ENCODE assay signal across 26 cellular contexts in genomic region chr9:35629597-35629996, GRCh38. TPM values are rescaled to one million over a fixed set of nuclear protein-coding genes. Genes with fewer than 3 reads are reported as not detected.
DNase-seq lines count a peak whose midpoint lies in the region; ATAC-seq, FAIRE-seq and TF ChIP-seq lines count a peak whose summit lies in the region.
"Had no signal": no experiment of that assay in that cellular context is flagged by ENCODE, and none has a peak within 500 bp of the region (broad histone marks: within the 10 kb centered on the region; RNA-seq: fewer than 3 reads in every experiment).

No MANE protein-coding gene starts in this region.

- no peak for DNase-seq in activated CD4-positive, alpha-beta T cell treated with anti-CD3 and anti-CD28 coated beads for 36 hours
- no peak for DNase-seq in activated CD4-positive, alpha-beta T cell treated with anti-CD3 and anti-CD28 coated beads, Interleukin-2, amount 50 U/mL, for 1 hour
- no peak for DNase-seq in DND-41
- DNase-seq in mesenteric fat pad (ENCODE audit: low spot score) = peak; percentile 45
- no peak for DNase-seq in CD4-positive, alpha-beta T cell
- DNase-seq in RCC 7860 (ENCODE audit: low spot score) = no peak
- DNase-seq: ACHN; Caco-2; CD4-positive, alpha-beta memory T cell; DMS 273 treated with DMSO at 0.1 percent for 48 hours; GM23248; KBM-7; MM.1S; NCI-H1048; NCI-H1417 treated with DMSO at 0.1 percent for 48 hours; NCI-H187; NCI-H446 treated with DMSO at 0.1 percent for 48 hours; NCI-H526 treated with DMSO at 0.1 percent for 48 hours had no signal

- intact Hi-C loops in activated CD4-positive, alpha-beta T cell treated with anti-CD3 and anti-CD28 coated beads for 36 hours (cut with DNase I, micrococcal nuclease) = no loop called here
- intact Hi-C loops in CD4-positive, alpha-beta T cell (cut with DNase I, micrococcal nuclease) = no loop called here

- no peaks in the 10 kb centered on the region for H3K79me2 ChIP-seq in DND-41 (ENCODE audit: insufficient read depth, low read length)

- no peaks in the 10 kb centered on the region for H3K36me3 ChIP-seq in DND-41 (ENCODE audit: insufficient read depth, low read length)
- H3K36me3 ChIP-seq: BLaER1, HAP-1 had no signal

- no peak overlapping the region for H3K4me2 ChIP-seq in DND-41 (ENCODE audit: insufficient read depth, low read length)
- H3K4me2 ChIP-seq: BLaER1 had no signal

- peak; percentile 39 for ATAC-seq in activated CD4-positive, alpha-beta T cell treated with anti-CD3 and anti-CD28 coated beads for 36 hours
- peak; percentile 40; the same call in 1 of the 3 replicates for ATAC-seq in DND-41 (ENCODE audit: insufficient read depth, low read depth)
- peak; percentile 21 for ATAC-seq in activated T-helper 17 cell treated with anti-CD3 and anti-CD28 coated beads, Interleukin-2, amount 50 U/mL, for 72 hours (replicated peaks)
- no peak for ATAC-seq in CD4-positive, alpha-beta T cell (ENCODE audit: poor library complexity)
- ATAC-seq in GM18873 (IDR thresholded peaks at IDR 0.05; ENCODE audit: low FRiP score, unreplicated experiment) = no peak

- no peaks in the 10 kb centered on the region for H3K27me3 Mint-ChIP-seq in activated CD4-positive, alpha-beta T cell treated with anti-CD3 and anti-CD28 coated beads for 36 hours
- no peaks in the 10 kb centered on the region for H3K27me3 Mint-ChIP-seq in activated T-helper 17 cell treated with anti-CD3 and anti-CD28 coated beads, Interleukin-2, amount 50 U/mL, for 72 hours
- H3K27me3 Mint-ChIP-seq in CD4-positive, alpha-beta T cell = no peaks in the 10 kb centered on the region
- H3K27me3 Mint-ChIP-seq: CD4-positive, alpha-beta memory T cell had no signal

- H3K36me3 Mint-ChIP-seq in activated CD4-positive, alpha-beta T cell treated with anti-CD3 and anti-CD28 coated beads for 36 hours (ENCODE audit: low read depth) = no peaks in the 10 kb centered on the region
- H3K36me3 Mint-ChIP-seq in activated T-helper 17 cell treated with anti-CD3 and anti-CD28 coated beads, Interleukin-2, amount 50 U/mL, for 72 hours (ENCODE audit: low read depth) = no peaks in the 10 kb centered on the region
- no peaks in the 10 kb centered on the region for H3K36me3 Mint-ChIP-seq in CD4-positive, alpha-beta T cell (ENCODE audit: low read depth)
- H3K36me3 Mint-ChIP-seq: CD4-positive, alpha-beta memory T cell had no signal

- POLR2A ChIA-PET in activated CD4-positive, alpha-beta T cell treated with anti-CD3 and anti-CD28 coated beads for 36 hours (lab: Charles Lee) = interaction anchor here (0.7 kb wide), 1 partner anchor 1150 kb away, joined by 3 read pairs; no protein-coding TSS in a partner anchor
- POLR2A ChIA-PET in CD4-positive, alpha-beta T cell (lab: Charles Lee) = interaction anchor here (0.6 to 1.5 kb wide), 3 partner anchors 13 to 62 kb away, joined by 3 to 4 read pairs (median 4); no protein-coding TSS in a partner anchor

- no peak overlapping the region for H3K27ac Mint-ChIP-seq in activated CD4-positive, alpha-beta T cell treated with anti-CD3 and anti-CD28 coated beads for 36 hours
- no peak overlapping the region for H3K27ac Mint-ChIP-seq in activated T-helper 17 cell treated with anti-CD3 and anti-CD28 coated beads, Interleukin-2, amount 50 U/mL, for 72 hours
- no peak overlapping the region for H3K27ac Mint-ChIP-seq in CD4-positive, alpha-beta T cell
- H3K27ac Mint-ChIP-seq: CD4-positive, alpha-beta memory T cell had no signal

- H3K9me3 Mint-ChIP-seq in activated CD4-positive, alpha-beta T cell treated with anti-CD3 and anti-CD28 coated beads for 36 hours (ENCODE audit: low read depth) = no peaks in the 10 kb centered on the region
- no peaks in the 10 kb centered on the region for H3K9me3 Mint-ChIP-seq in activated T-helper 17 cell treated with anti-CD3 and anti-CD28 coated beads, Interleukin-2, amount 50 U/mL, for 72 hours
- H3K9me3 Mint-ChIP-seq in CD4-positive, alpha-beta T cell = no peaks in the 10 kb centered on the region
- H3K9me3 Mint-ChIP-seq: CD4-positive, alpha-beta memory T cell had no signal

- H3K9ac ChIP-seq in DND-41 (ENCODE audit: low read depth, low read length) = no peak overlapping the region
- H3K9ac ChIP-seq: BLaER1, GM23248 had no signal

- no peak for FAIRE-seq in RCC 7860 (lab: Jason Lieb, UNC)
- FAIRE-seq: GM12892 had no signal

- H3K27me3 ChIP-seq in DND-41 (ENCODE audit: insufficient read depth, low read length, poor library complexity) = no peaks in the 10 kb centered on the region
- H3K27me3 ChIP-seq in CD4-positive, alpha-beta T cell (ENCODE audit: control insufficient read depth, insufficient read depth, low read length) = no peaks in the 10 kb centered on the region
- H3K27me3 ChIP-seq: BLaER1 had no signal

- TF ChIP-seq CTCF in DND-41 (IDR thresholded peaks at IDR 0.05; ENCODE audit: borderline replicate concordance, extremely low read depth, low read length, poor library complexity, severe bottlenecking) = no peak
- no peak for TF ChIP-seq CTCF in CD4-positive, alpha-beta T cell (IDR thresholded peaks at IDR 0.05)

- no peaks in the 10 kb centered on the region for H3K9me3 ChIP-seq in DND-41 (ENCODE audit: insufficient read depth, low read length, severe bottlenecking)
- H3K9me3 ChIP-seq in CD4-positive, alpha-beta T cell (ENCODE audit: control insufficient read depth, low read length) = no peaks in the 10 kb centered on the region
- H3K9me3 ChIP-seq: BLaER1, Caco-2, HAP-1 had no signal

- H3K4me3 Mint-ChIP-seq in activated CD4-positive, alpha-beta T cell treated with anti-CD3 and anti-CD28 coated beads for 36 hours = no peak overlapping the region
- H3K4me3 Mint-ChIP-seq in activated T-helper 17 cell treated with anti-CD3 and anti-CD28 coated beads, Interleukin-2, amount 50 U/mL, for 72 hours = no peak overlapping the region
- H3K4me3 Mint-ChIP-seq in CD4-positive, alpha-beta T cell = no peak overlapping the region
- H3K4me3 Mint-ChIP-seq: CD4-positive, alpha-beta memory T cell had no signal

- CTCF ChIA-PET in activated CD4-positive, alpha-beta T cell treated with anti-CD3 and anti-CD28 coated beads for 36 hours (lab: Charles Lee) = interaction anchor here (1.2 to 4.8 kb wide), 5 partner anchors 9 to 153 kb away, joined by 3 to 27 read pairs (median 7); no protein-coding TSS in a partner anchor
- CTCF ChIA-PET in CD4-positive, alpha-beta T cell (lab: Charles Lee) = interaction anchor here (0.9 kb wide), 1 partner anchor 18 kb away, joined by 3 read pairs; no protein-coding TSS in a partner anchor

- peaks cover 5% of the 10 kb centered on the region for H3K4me1 Mint-ChIP-seq in activated CD4-positive, alpha-beta T cell treated with anti-CD3 and anti-CD28 coated beads for 36 hours
- no peaks in the 10 kb centered on the region for H3K4me1 Mint-ChIP-seq in activated T-helper 17 cell treated with anti-CD3 and anti-CD28 coated beads, Interleukin-2, amount 50 U/mL, for 72 hours
- peaks cover 1% of the 10 kb centered on the region for H3K4me1 Mint-ChIP-seq in CD4-positive, alpha-beta T cell (ENCODE audit: low read depth)

- H3K4me1 ChIP-seq in DND-41 (ENCODE audit: insufficient read depth, low read length) = peaks cover 6% of the 10 kb centered on the region; the same call in 1 of the 2 replicates
- H3K4me1 ChIP-seq: Caco-2, HAP-1 had no signal

- H4K20me1 ChIP-seq in DND-41 (ENCODE audit: insufficient read depth, low read length) = no peaks in the 10 kb centered on the region
- H4K20me1 ChIP-seq: BLaER1 had no signal

- no peak overlapping the region for H2AFZ ChIP-seq in DND-41 (ENCODE audit: low read depth, low read length)
- H2AFZ ChIP-seq: GM23248 had no signal

- H3K27ac ChIP-seq in DND-41 (ENCODE audit: low read length) = no peak overlapping the region
- H3K27ac ChIP-seq in CD4-positive, alpha-beta T cell (ENCODE audit: low read depth, low read length) = no peak overlapping the region
- H3K27ac ChIP-seq: 22Rv1, GM23248 had no signal

- no peak overlapping the region for H3K4me3 ChIP-seq in DND-41 (ENCODE audit: low read depth in 1 of 2, low read length in 2 of 2)
- H3K4me3 ChIP-seq: BLaER1, GM23248, HAP-1 had no signal

RNA-seq across cellular contexts. Expression of gene CD72, which starts 11.4 kb away (rescaled TPM):
- 1 to 10 TPM; 6.5 to 8.7 TPM for total RNA-seq in activated CD4-positive, alpha-beta T cell treated with anti-CD3 and anti-CD28 coated beads for 36 hours
- total RNA-seq in activated T-helper 17 cell treated with anti-CD3 and anti-CD28 coated beads, Interleukin-2, amount 50 U/mL, for 72 hours = 10 to 100 TPM in 1 of 2 donors, 1 to 10 TPM in 1; 7.5 to 43.2 TPM
- total RNA-seq in mesenteric fat pad = 7.0 TPM
- total RNA-seq in CD4-positive, alpha-beta T cell = 1 to 10 TPM; 2.3 to 3.6 TPM

RNA-seq across cellular contexts. Expression of gene SIT1, which starts 21.1 kb away (rescaled TPM):
- total RNA-seq in activated CD4-positive, alpha-beta T cell treated with anti-CD3 and anti-CD28 coated beads for 36 hours = 10 to 100 TPM; 76.5 to 80.9 TPM
- total RNA-seq in activated T-helper 17 cell treated with anti-CD3 and anti-CD28 coated beads, Interleukin-2, amount 50 U/mL, for 72 hours = 100 to 1,000 TPM in 1 of 2 donors, 10 to 100 TPM in 1; 97.0 to 135 TPM
- total RNA-seq in mesenteric fat pad = 1.3 TPM
- 10 to 100 TPM; 18.4 to 19.2 TPM for total RNA-seq in CD4-positive, alpha-beta T cell
- total RNA-seq: Caco-2, G401, GM23248, HT1080 had no signal

RNA-seq across cellular contexts. Expression of gene TESK1, which starts 24.5 kb away (rescaled TPM):
- total RNA-seq in activated CD4-positive, alpha-beta T cell treated with anti-CD3 and anti-CD28 coated beads for 36 hours = 10 to 100 TPM; 23.3 to 27.7 TPM
- total RNA-seq in activated T-helper 17 cell treated with anti-CD3 and anti-CD28 coated beads, Interleukin-2, amount 50 U/mL, for 72 hours = 10 to 100 TPM; 23.5 to 39.0 TPM
- 94.4 TPM for total RNA-seq in mesenteric fat pad
- 10 to 100 TPM; 18.5 to 18.6 TPM for total RNA-seq in CD4-positive, alpha-beta T cell

RNA-seq across cellular contexts. Expression of gene RMRP, which starts 28.2 kb away (rescaled TPM):
- over 10,000 TPM in 1 of 2 experiments, 100 to 1,000 TPM in 1; 894 to 11,462 TPM for total RNA-seq in activated CD4-positive, alpha-beta T cell treated with anti-CD3 and anti-CD28 coated beads for 36 hours
- total RNA-seq in activated T-helper 17 cell treated with anti-CD3 and anti-CD28 coated beads, Interleukin-2, amount 50 U/mL, for 72 hours = over 10,000 TPM in 1 of 2 donors, 1,000 to 10,000 TPM in 1; 5,785 to 10,768 TPM
- total RNA-seq in mesenteric fat pad = 19,106 TPM
- total RNA-seq in CD4-positive, alpha-beta T cell = over 10,000 TPM; 14,857 to 24,615 TPM

RNA-seq across cellular contexts. Expression of gene CCDC107, which starts 28.5 kb away (rescaled TPM):
- total RNA-seq in activated CD4-positive, alpha-beta T cell treated with anti-CD3 and anti-CD28 coated beads for 36 hours = 10 to 100 TPM in 1 of 2 experiments, 1 to 10 TPM in 1; 7.9 to 10.4 TPM
- 10 to 100 TPM; 17.5 to 19.8 TPM for total RNA-seq in activated T-helper 17 cell treated with anti-CD3 and anti-CD28 coated beads, Interleukin-2, amount 50 U/mL, for 72 hours
- 103 TPM for total RNA-seq in mesenteric fat pad
- total RNA-seq in CD4-positive, alpha-beta T cell = 10 to 100 TPM; 10.2 TPM

Comparison
In these comparisons a context has a peak if more than half of its experiments do, and no peak if none do; other contexts are left out.
1. ATAC-seq: peak in activated CD4-positive, alpha-beta T cell treated with anti-CD3 and anti-CD28 coated beads for 36 hours (single experiment), DND-41 (single experiment) and activated T-helper 17 cell treated with anti-CD3 and anti-CD28 coated beads, Interleukin-2, amount 50 U/mL, for 72 hours (single experiment); none in CD4-positive, alpha-beta T cell (single experiment) and GM18873 (single experiment).